In the genomic region with DNA sequence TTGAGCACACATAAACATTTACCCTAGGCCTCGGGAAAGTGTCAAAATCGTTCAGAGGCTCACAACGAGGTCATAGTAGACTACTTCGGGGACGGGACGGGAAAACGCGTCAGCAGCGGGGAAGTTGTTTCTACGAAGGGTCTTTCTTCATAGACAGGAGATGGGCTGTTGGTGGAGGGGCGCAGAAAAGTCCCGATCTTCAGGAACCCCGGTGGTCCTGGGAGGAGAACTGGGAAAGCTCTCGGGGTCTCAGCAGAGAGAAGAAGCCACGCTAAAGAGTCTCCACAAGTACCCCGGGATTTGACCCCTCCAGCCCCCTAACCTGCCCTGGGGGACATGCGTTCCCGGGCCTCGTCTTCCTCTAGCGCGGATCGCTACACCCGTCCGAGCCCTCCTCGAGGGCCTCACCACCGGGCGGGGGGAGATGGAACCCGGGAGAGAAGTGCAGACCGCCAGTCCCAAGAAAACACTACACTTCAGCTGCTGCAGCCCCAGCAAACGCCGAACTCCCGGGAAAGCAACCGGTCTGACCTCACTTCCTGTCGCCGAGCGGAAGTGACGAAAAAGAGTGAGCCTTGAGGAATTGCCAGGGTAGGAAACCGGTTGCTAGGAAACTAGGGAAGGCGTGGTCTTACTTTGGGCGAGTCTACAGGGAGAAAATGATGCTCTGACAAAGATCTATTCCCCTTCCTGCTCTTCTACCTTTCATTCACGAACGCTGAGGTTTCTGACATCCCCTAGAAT, we compare ENCODE assay signal across 8 cellular contexts. TPM values are rescaled to one million over a fixed set of nuclear protein-coding genes. Genes with fewer than 3 reads are reported as not detected.
DNase-seq lines count a peak whose midpoint lies in the region; ATAC-seq and TF ChIP-seq lines count a peak whose summit lies in the region.

A gene (minus strand): TSS at position 534 of the 744 bp plus-strand sequence. CDS start 1,611 bp downstream, outside the sequence.

- H3K4me3 Mint-ChIP-seq in WTC11 = no peak within 1 kb of the TSS

- POLR2A ChIA-PET in AG04450 (lab: Yijun Ruan, JAX) (interaction anchor here (1.5 kb wide), 1 partner anchor 147 kb away, joined by 3 read pairs; a partner anchor contains a TSS), WTC11 (lab: Charles Lee) (interaction anchor here (0.7 to 3.4 kb wide), 4 partner anchors 80 to 729 kb away, joined by 3 to 14 read pairs (median 4); a partner anchor contains a TSS)

- H3K4me3 ChIP-seq in AG04450 (ENCODE audit: low read depth, low read length) (peak within 1 kb of the TSS; percentile 97), cardiac fibroblast (replicated peaks in 1 of 2; ENCODE audit: low read depth in 2 of 2, low read length in 2 of 2) (peak within 1 kb of the TSS; percentile 92 to 97), smooth muscle cell (peak within 1 kb of the TSS; percentile 82)

- peak; percentile 90 for ATAC-seq in GM18909 (IDR thresholded peaks at IDR 0.05; ENCODE audit: poor library complexity, unreplicated experiment)
- ATAC-seq in HG03175 (IDR thresholded peaks at IDR 0.05; ENCODE audit: unreplicated experiment) = peak; percentile 94
- ATAC-seq in WTC11 = peak; percentile 85

- peaks cover 26% of the 10 kb centered on the region for H3K36me3 Mint-ChIP-seq in WTC11

- no peaks in the 10 kb centered on the region for H3K27me3 Mint-ChIP-seq in WTC11 (ENCODE audit: low read depth)

- no peaks in the 10 kb centered on the region for H3K27me3 ChIP-seq in AG04450 (ENCODE audit: control insufficient read depth, insufficient read depth, low read length)
- H3K27me3 ChIP-seq in smooth muscle cell (ENCODE audit: low read depth) = no peaks in the 10 kb centered on the region

- peak within 1 kb of the TSS; percentile 100 for H3K27ac Mint-ChIP-seq in WTC11

- CTCF ChIA-PET in AG04450 (lab: Charles Lee) (interaction anchor here (0.9 to 2.1 kb wide), 2 partner anchors 13 to 147 kb away, joined by 3 to 13 read pairs; a partner anchor contains a TSS), WTC11 (lab: Charles Lee) (interaction anchor here (3.9 kb wide), 1 partner anchor 148 kb away, joined by 23 read pairs; a partner anchor contains a TSS)

- peaks cover 8% of the 10 kb centered on the region for H3K36me3 ChIP-seq in smooth muscle cell (ENCODE audit: low read depth)

- WGBS in smooth muscle cell (ENCODE audit: low lambda C conversion rate) = 2% methylated on average over 42 of the region's 42 CpGs

- TF ChIP-seq CTCF in AG04450 (IDR thresholded peaks at IDR 0.05; ENCODE audit: low read depth, low read length) (no peak), WTC11 (IDR thresholded peaks at IDR 0.05) (no peak), cardiac fibroblast (IDR thresholded peaks at IDR 0.05; ENCODE audit: low read depth, low read length) (no peak), smooth muscle cell (IDR thresholded peaks at IDR 0.05; ENCODE audit: borderline replicate concordance, insufficient read depth, poor library complexity, severe bottlenecking) (no peak)

- DNase-seq in AG04450 (ENCODE audit: low read depth, low spot score) = peak; percentile 92
- DNase-seq in NCI-H226 = peak; percentile 94
- peak; percentile 96 for DNase-seq in WTC11 (ENCODE audit: low spot score)
- DNase-seq in cardiac fibroblast (ENCODE audit: low read depth in 2 of 2) = peak; percentile 98 to 99
- peak; percentile 96 for DNase-seq in iPS-NIHi7 (ENCODE audit: extremely low spot score)
- DNase-seq in smooth muscle cell (lab: John Stamatoyannopoulos, UW; ENCODE audit: unreplicated experiment) = peak; percentile 58

- no peaks in the 10 kb centered on the region for H3K9me3 Mint-ChIP-seq in WTC11

- H3K9me3 ChIP-seq in AG04450 (ENCODE audit: control insufficient read depth, insufficient read depth, low read length) (no peaks in the 10 kb centered on the region), smooth muscle cell (replicated peaks; ENCODE audit: low read depth) (no peaks in the 10 kb centered on the region)

- peak within 1 kb of the TSS; percentile 88 for H2AFZ ChIP-seq in smooth muscle cell (ENCODE audit: low read depth)

- H4K20me1 ChIP-seq in smooth muscle cell (ENCODE audit: low read depth) = no peaks in the 10 kb centered on the region

- H3K79me2 ChIP-seq in smooth muscle cell (ENCODE audit: low read depth) = peaks cover 51% of the 10 kb centered on the region

- peak within 1 kb of the TSS; percentile 93 for H3K4me2 ChIP-seq in smooth muscle cell

- peaks cover 21% of the 10 kb centered on the region for H3K4me1 ChIP-seq in smooth muscle cell (ENCODE audit: low read depth)

- H3K9ac ChIP-seq in smooth muscle cell (ENCODE audit: low read depth) = peak within 1 kb of the TSS; percentile 96

- H3F3A ChIP-seq in smooth muscle cell (ENCODE audit: low read depth) = no peaks in the 10 kb centered on the region

- peak within 1 kb of the TSS; percentile 77 for H3K27ac ChIP-seq in AG04450 (ENCODE audit: low read depth, low read length)
- peak within 1 kb of the TSS; percentile 88 for H3K27ac ChIP-seq in smooth muscle cell (ENCODE audit: low read depth)

- H3K4me1 Mint-ChIP-seq in WTC11 = peaks cover 30% of the 10 kb centered on the region

TF ChIP-seq in WTC11, 78 proteins besides CTCF, POLR2A, EP300 and RAD21 (continues in another document):
- TF ChIP-seq SMAD3 (CRISPR knock-in tag; IDR thresholded peaks at IDR 0.05; ENCODE audit: borderline replicate concordance) (no peak), KAT7 (CRISPR knock-in tag; IDR thresholded peaks at IDR 0.05; ENCODE audit: borderline replicate concordance) (no peak), ZBTB21 (CRISPR knock-in tag; IDR thresholded peaks at IDR 0.05; ENCODE audit: borderline replicate concordance) (0 out of 2 replicates have a peak, but pooled peaks have one; percentile 34), TEAD1 (CRISPR knock-in tag; IDR thresholded peaks at IDR 0.05) (peak; percentile 53; the same call in 1 of the 2 replicates), GABPB1 (CRISPR knock-in tag; IDR thresholded peaks at IDR 0.05) (peak; percentile 54), SP1 (CRISPR knock-in tag; conservative IDR thresholded peaks at IDR 0.05) (0 out of 2 replicates have a peak, but pooled peaks have one; percentile 51)
- TF ChIP-seq, protein P1, sequence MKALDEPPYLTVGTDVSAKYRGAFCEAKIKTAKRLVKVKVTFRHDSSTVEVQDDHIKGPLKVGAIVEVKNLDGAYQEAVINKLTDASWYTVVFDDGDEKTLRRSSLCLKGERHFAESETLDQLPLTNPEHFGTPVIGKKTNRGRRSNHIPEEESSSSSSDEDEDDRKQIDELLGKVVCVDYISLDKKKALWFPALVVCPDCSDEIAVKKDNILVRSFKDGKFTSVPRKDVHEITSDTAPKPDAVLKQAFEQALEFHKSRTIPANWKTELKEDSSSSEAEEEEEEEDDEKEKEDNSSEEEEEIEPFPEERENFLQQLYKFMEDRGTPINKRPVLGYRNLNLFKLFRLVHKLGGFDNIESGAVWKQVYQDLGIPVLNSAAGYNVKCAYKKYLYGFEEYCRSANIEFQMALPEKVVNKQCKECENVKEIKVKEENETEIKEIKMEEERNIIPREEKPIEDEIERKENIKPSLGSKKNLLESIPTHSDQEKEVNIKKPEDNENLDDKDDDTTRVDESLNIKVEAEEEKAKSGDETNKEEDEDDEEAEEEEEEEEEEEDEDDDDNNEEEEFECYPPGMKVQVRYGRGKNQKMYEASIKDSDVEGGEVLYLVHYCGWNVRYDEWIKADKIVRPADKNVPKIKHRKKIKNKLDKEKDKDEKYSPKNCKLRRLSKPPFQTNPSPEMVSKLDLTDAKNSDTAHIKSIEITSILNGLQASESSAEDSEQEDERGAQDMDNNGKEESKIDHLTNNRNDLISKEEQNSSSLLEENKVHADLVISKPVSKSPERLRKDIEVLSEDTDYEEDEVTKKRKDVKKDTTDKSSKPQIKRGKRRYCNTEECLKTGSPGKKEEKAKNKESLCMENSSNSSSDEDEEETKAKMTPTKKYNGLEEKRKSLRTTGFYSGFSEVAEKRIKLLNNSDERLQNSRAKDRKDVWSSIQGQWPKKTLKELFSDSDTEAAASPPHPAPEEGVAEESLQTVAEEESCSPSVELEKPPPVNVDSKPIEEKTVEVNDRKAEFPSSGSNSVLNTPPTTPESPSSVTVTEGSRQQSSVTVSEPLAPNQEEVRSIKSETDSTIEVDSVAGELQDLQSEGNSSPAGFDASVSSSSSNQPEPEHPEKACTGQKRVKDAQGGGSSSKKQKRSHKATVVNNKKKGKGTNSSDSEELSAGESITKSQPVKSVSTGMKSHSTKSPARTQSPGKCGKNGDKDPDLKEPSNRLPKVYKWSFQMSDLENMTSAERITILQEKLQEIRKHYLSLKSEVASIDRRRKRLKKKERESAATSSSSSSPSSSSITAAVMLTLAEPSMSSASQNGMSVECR (CRISPR knock-in tag; IDR thresholded peaks at IDR 0.05; ENCODE audit: borderline replicate concordance) = peak; percentile 46; the same call in 1 of the 2 replicates
- TF ChIP-seq, protein P2, sequence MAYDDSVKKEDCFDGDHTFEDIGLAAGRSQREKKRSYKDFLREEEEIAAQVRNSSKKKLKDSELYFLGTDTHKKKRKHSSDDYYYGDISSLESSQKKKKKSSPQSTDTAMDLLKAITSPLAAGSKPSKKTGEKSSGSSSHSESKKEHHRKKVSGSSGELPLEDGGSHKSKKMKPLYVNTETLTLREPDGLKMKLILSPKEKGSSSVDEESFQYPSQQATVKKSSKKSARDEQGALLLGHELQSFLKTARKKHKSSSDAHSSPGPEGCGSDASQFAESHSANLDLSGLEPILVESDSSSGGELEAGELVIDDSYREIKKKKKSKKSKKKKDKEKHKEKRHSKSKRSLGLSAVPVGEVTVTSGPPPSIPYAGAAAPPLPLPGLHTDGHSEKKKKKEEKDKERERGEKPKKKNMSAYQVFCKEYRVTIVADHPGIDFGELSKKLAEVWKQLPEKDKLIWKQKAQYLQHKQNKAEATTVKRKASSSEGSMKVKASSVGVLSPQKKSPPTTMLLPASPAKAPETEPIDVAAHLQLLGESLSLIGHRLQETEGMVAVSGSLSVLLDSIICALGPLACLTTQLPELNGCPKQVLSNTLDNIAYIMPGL (CRISPR knock-in tag; IDR thresholded peaks at IDR 0.05) = no peak
- TF ChIP-seq, protein P3, sequence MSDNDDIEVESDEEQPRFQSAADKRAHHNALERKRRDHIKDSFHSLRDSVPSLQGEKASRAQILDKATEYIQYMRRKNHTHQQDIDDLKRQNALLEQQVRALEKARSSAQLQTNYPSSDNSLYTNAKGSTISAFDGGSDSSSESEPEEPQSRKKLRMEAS (CRISPR knock-in tag; IDR thresholded peaks at IDR 0.05) = peak; percentile 49; the same call in 1 of the 2 replicates
- TF ChIP-seq, protein P4, sequence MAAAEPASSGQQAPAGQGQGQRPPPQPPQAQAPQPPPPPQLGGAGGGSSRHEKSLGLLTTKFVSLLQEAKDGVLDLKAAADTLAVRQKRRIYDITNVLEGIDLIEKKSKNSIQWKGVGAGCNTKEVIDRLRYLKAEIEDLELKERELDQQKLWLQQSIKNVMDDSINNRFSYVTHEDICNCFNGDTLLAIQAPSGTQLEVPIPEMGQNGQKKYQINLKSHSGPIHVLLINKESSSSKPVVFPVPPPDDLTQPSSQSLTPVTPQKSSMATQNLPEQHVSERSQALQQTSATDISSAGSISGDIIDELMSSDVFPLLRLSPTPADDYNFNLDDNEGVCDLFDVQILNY (CRISPR knock-in tag; IDR thresholded peaks at IDR 0.05) = 0 out of 2 replicates have a peak, but pooled peaks have one; percentile 30

RNA-seq across cellular contexts. Expression of the gene that starts here (rescaled TPM):
- polyA plus RNA-seq in AG04450 (2011; rRNA removed) (23.5 and 25.6 TPM in 2 replicates), smooth muscle cell (18.3 and 19.7 TPM in 2 replicates)
- 72.4 and 80.9 TPM in 2 replicates for polyA minus RNA-seq in AG04450 (2011; rRNA and poly(A)+ RNA removed)
- total RNA-seq in WTC11 (2021) (37.2 to 43.8 TPM (median 41.5 TPM) in 3 replicates), smooth muscle cell (46.4 and 48.0 TPM in 2 replicates)

Comparison
In these comparisons a context has a peak if more than half of its experiments do, and no peak if none do; other contexts are left out.
1. Peak in every context shown above with its lines: DNase-seq, ATAC-seq, H3K4me3 ChIP-seq and H3K27ac ChIP-seq.